ENCODE assay signal across 12 cellular contexts in genomic region chr5:2756764-2757163, GRCh38. TPM values are rescaled to one million over a fixed set of nuclear protein-coding genes. Genes with fewer than 3 reads are reported as not detected.
DNase-seq lines count a peak whose midpoint lies in the region; ATAC-seq, FAIRE-seq and TF ChIP-seq lines count a peak whose summit lies in the region.
"Had no signal": no experiment of that assay in that cellular context is flagged by ENCODE, and none has a peak within 500 bp of the region (broad histone marks: within the 10 kb centered on the region; RNA-seq: fewer than 3 reads in every experiment).

No MANE protein-coding gene starts in this region.

- no peak overlapping the region for H3K23ac ChIP-seq in H1 (ENCODE audit: insufficient read length)

- H3K4me1 ChIP-seq in heart left ventricle: peaks cover 0 to 36% (median 11%) of the 10 kb centered on the region in 12 donors
- H3K4me1 ChIP-seq in H1 (replicated peaks in 1 of 4; ENCODE audit: control insufficient read depth in 3 of 4, insufficient read depth in 4 of 4, low read length in 3 of 4): peaks cover 0 to 23% (median 11%) of the 10 kb centered on the region in 4 experiments; a peak in 6 of 7 replicates
- H3K4me1 ChIP-seq in CD8-positive, alpha-beta memory T cell (ENCODE audit: insufficient read depth, low read length): no peaks in the 10 kb centered on the region

- 1 to 5% (median 2%) methylated on average over 30 to 32 of the region's 32 CpGs for WGBS in heart left ventricle, 4 donors
- WGBS in H1 (ENCODE audit: extremely low coverage in 1 of 2, insufficient coverage in 1 of 2, insufficient read length in 1 of 2, insufficient replicate concordance in 2 of 2, low coverage in 1 of 2, low lambda C conversion rate in 2 of 2, missing lambda C conversion rate in 1 of 2), 2 experiments: 1% methylated on average over 32 of the region's 32 CpGs; no CpG with 5 or more reads in 1 of the 2 experiments

- H3K36me3 ChIP-seq in heart left ventricle: no peaks in the 10 kb centered on the region
- H3K36me3 ChIP-seq in H1 (ENCODE audit: control insufficient read depth in 2 of 4, insufficient read depth in 4 of 4, low read length in 3 of 4): no peaks in the 10 kb centered on the region
- H3K36me3 ChIP-seq in CD8-positive, alpha-beta memory T cell (ENCODE audit: insufficient read depth, low read length): no peaks in the 10 kb centered on the region

- H3K4me3 ChIP-seq in heart left ventricle (peak overlapping the region; percentile 11 to 51 (median 41)), H1 (ENCODE audit: extremely low read depth in 1 of 4, insufficient read depth in 2 of 4, low read depth in 3 of 4, low read length in 4 of 4) (peak overlapping the region; percentile 59 to 86 (median 76))
- no peak overlapping the region for H3K4me3 ChIP-seq in CD8-positive, alpha-beta memory T cell (ENCODE audit: low read length)

- H3K56ac ChIP-seq in H1 (replicated peaks; ENCODE audit: insufficient read length, low read depth, low read length): no peak overlapping the region

- H4K91ac ChIP-seq in H1 (replicated peaks; ENCODE audit: insufficient read length, low read length): no peak overlapping the region

- no peak for TF ChIP-seq EP300 in H1 (IDR thresholded peaks at IDR 0.05; ENCODE audit: borderline replicate concordance in 1 of 2, low read depth in 2 of 2, low read length in 2 of 2)

- H3K4ac ChIP-seq in H1 (replicated peaks; ENCODE audit: insufficient read length, low read depth, low read length): no peak overlapping the region

- CTCF ChIA-PET in H1 (lab: Charles Lee; ENCODE audit: partially characterized antibody): interaction anchor here (0.6 to 3.3 kb wide), 6 partner anchors 25 to 340 kb away, joined by 3 to 17 read pairs (median 4); no protein-coding TSS in a partner anchor
- CTCF ChIA-PET in CD8-positive, alpha-beta memory T cell (lab: Charles Lee): no interaction called here

- TF ChIP-seq RAD21 in H1 (IDR thresholded peaks at IDR 0.05 in 1 of 2, conservative IDR thresholded peaks at IDR 0.05 in 1 of 2; ENCODE audit: low read depth in 2 of 2, low read length in 2 of 2): peak in 1 of 2 experiments; percentile 32; a peak in 2 of 4 replicates

- ATAC-seq in heart left ventricle (no peak), left ventricle myocardium superior (no peak)

- intact Hi-C loops in heart left ventricle (cut with DNase I): loop anchor here in 3 of 10 donors (10.0 kb wide), 2 partner anchors 838 to 848 kb away; partner anchors contain the start of gene IRX1 (in 1 of the 3)
- intact Hi-C loops in left ventricle myocardium superior (cut with micrococcal nuclease): no loop called here

- H2BK15ac ChIP-seq in H1 (ENCODE audit: low read length): no peak overlapping the region

- no peak overlapping the region for H3K14ac ChIP-seq in H1 (ENCODE audit: insufficient read length)

- H3K27me3 ChIP-seq in heart left ventricle: peaks cover 27 to 99% (median 85%) of the 10 kb centered on the region in 9 donors
- peaks cover 12 to 58% (median 38%) of the 10 kb centered on the region in 4 experiments for H3K27me3 ChIP-seq in H1 (replicated peaks in 1 of 4; ENCODE audit: control insufficient read depth in 3 of 4, extremely low read depth in 1 of 4, insufficient read depth in 3 of 4, low read length in 3 of 4)
- no peaks in the 10 kb centered on the region for H3K27me3 ChIP-seq in CD8-positive, alpha-beta memory T cell (ENCODE audit: insufficient read depth, low read length, poor library complexity, severe bottlenecking)

- H3K27ac ChIP-seq in heart left ventricle (no peak overlapping the region), H1 (ENCODE audit: low read depth, low read length) (no peak overlapping the region)
- H3K27ac ChIP-seq in CD8-positive, alpha-beta memory T cell (ENCODE audit: low read depth, low read length): no peak overlapping the region
- H3K27ac ChIP-seq: HL-60 had no signal

- H3K27me3 Mint-ChIP-seq in mesothelial cell of epicardium (ENCODE audit: low read depth): peaks cover 68% of the 10 kb centered on the region
- H3K27me3 Mint-ChIP-seq in CD8-positive, alpha-beta memory T cell: peaks cover 43 to 54% of the 10 kb centered on the region in 2 donors

- peaks cover 31% of the 10 kb centered on the region; the same call in 1 of the 2 replicates for H3K23me2 ChIP-seq in H1 (ENCODE audit: low read depth, low read length)

- H3K9ac ChIP-seq in H1 (replicated peaks in 1 of 4; ENCODE audit: extremely low read depth in 1 of 4, low read depth in 3 of 4, low read length in 3 of 4): peak overlapping the region in 3 of 4 experiments; percentile 36 to 52 (median 38); a peak in 4 of 7 replicates

- H3K18ac ChIP-seq in H1 (ENCODE audit: extremely low read depth, low read length): peak overlapping the region; percentile 98; the same call in 1 of the 2 replicates

- DNase-seq in heart left ventricle: no peak
- no peak for DNase-seq in left ventricle myocardium superior
- no peak for DNase-seq in H1 (ENCODE audit: low read depth in 1 of 2, low spot score in 2 of 2)
- peak in 1 of 2 experiments; percentile 60 for DNase-seq in mesothelial cell of epicardium (ENCODE audit: low spot score in 2 of 2, unreplicated experiment in 2 of 2)
- no peak for DNase-seq in urothelium cell line (ENCODE audit: low spot score)
- DNase-seq in NCI-H2171 (lab: John Stamatoyannopoulos, UW): no peak
- no peak for DNase-seq in CD8-positive, alpha-beta memory T cell
- no peak for DNase-seq in RCC 7860 (ENCODE audit: low spot score)
- DNase-seq: naive B cell, NCI-H187 treated with DMSO at 0.1 percent for 48 hours had no signal

- TF ChIP-seq CTCF in heart left ventricle (IDR thresholded peaks at IDR 0.05) (no peak), H1 (IDR thresholded peaks at IDR 0.05; ENCODE audit: control extremely low read depth in 1 of 3, insufficient read depth in 1 of 3, low read depth in 1 of 3, low read length in 3 of 3) (peak in 1 of 3 experiments; percentile 9; a peak in 1 of 4 replicates), mesothelial cell of epicardium (IDR thresholded peaks at IDR 0.05; ENCODE audit: unreplicated experiment) (no peak)

- no peak overlapping the region for H2BK5ac ChIP-seq in H1 (ENCODE audit: low read depth, low read length)

- no peaks in the 10 kb centered on the region for H3K79me1 ChIP-seq in H1 (ENCODE audit: low read depth, low read length)

- H2BK12ac ChIP-seq in H1 (ENCODE audit: low read depth, low read length): no peak overlapping the region

- POLR2A ChIA-PET in H1 (lab: Charles Lee; ENCODE audit: partially characterized antibody): interaction anchor here (0.8 to 1.9 kb wide), 7 partner anchors 8 to 345 kb away, joined by 3 to 7 read pairs (median 4); no protein-coding TSS in a partner anchor
- POLR2A ChIA-PET in CD8-positive, alpha-beta memory T cell (lab: Charles Lee): no interaction called here

- no peak overlapping the region for H2BK120ac ChIP-seq in H1 (replicated peaks; ENCODE audit: low read depth, low read length)

- no peaks in the 10 kb centered on the region for H3K9me3 Mint-ChIP-seq in mesothelial cell of epicardium
- H3K9me3 Mint-ChIP-seq in CD8-positive, alpha-beta memory T cell: peaks cover 0 to 20% (median 3%) of the 10 kb centered on the region in 5 donors

- peak overlapping the region; percentile 79 for H4K5ac ChIP-seq in H1 (ENCODE audit: insufficient read length, low read depth, low read length)

- peak overlapping the region; percentile 84 for H3K27ac Mint-ChIP-seq in mesothelial cell of epicardium
- no peak overlapping the region for H3K27ac Mint-ChIP-seq in CD8-positive, alpha-beta memory T cell
- H3K27ac Mint-ChIP-seq: naive B cell had no signal

- H2AFZ ChIP-seq in H1 (ENCODE audit: low read length): no peak overlapping the region

- no peaks in the 10 kb centered on the region for H3K36me3 Mint-ChIP-seq in mesothelial cell of epicardium
- no peaks in the 10 kb centered on the region for H3K36me3 Mint-ChIP-seq in CD8-positive, alpha-beta memory T cell

- H3K9me3 ChIP-seq in heart left ventricle (no peaks in the 10 kb centered on the region), H1 (ENCODE audit: insufficient read depth in 2 of 2, low read depth in 1 of 2, low read length in 1 of 2) (peaks cover 5 to 10% of the 10 kb centered on the region in 2 experiments; a peak in 2 of 4 replicates)
- H3K9me3 ChIP-seq in CD8-positive, alpha-beta memory T cell (ENCODE audit: low read length): no peaks in the 10 kb centered on the region

- peaks cover 0 to 7% of the 10 kb centered on the region in 2 experiments for H4K20me1 ChIP-seq in H1 (replicated peaks in 1 of 2; ENCODE audit: control insufficient read depth in 1 of 2, insufficient read depth in 2 of 2, low read length in 2 of 2)

- H2AK5ac ChIP-seq in H1 (ENCODE audit: low read depth, low read length): no peak overlapping the region

- H3K4me1 Mint-ChIP-seq in mesothelial cell of epicardium: peaks cover 48% of the 10 kb centered on the region
- H3K4me1 Mint-ChIP-seq in CD8-positive, alpha-beta memory T cell: peaks cover 4 to 9% (median 4%) of the 10 kb centered on the region in 3 donors

- no peak for TF ChIP-seq POLR2A in heart left ventricle (IDR thresholded peaks at IDR 0.05)
- TF ChIP-seq POLR2A in H1 (IDR thresholded peaks at IDR 0.05; ENCODE audit: control extremely low read depth in 1 of 2, low read depth in 2 of 2, low read length in 2 of 2): no peak

- no peak for FAIRE-seq in H1 (lab: Jason Lieb, UNC)
- FAIRE-seq in urothelium cell line (lab: Jason Lieb, UNC): peak; percentile 37
- no peak for FAIRE-seq in RCC 7860 (lab: Jason Lieb, UNC)
- FAIRE-seq: endometrium had no signal

- peak overlapping the region; percentile 77 for H3K4me3 Mint-ChIP-seq in mesothelial cell of epicardium
- H3K4me3 Mint-ChIP-seq in CD8-positive, alpha-beta memory T cell: no peak overlapping the region

- peak overlapping the region; percentile 93 to 96 for H3K4me2 ChIP-seq in H1 (ENCODE audit: insufficient read depth in 1 of 2, low read depth in 2 of 2, low read length in 2 of 2)

- peaks cover 0 to 5% of the 10 kb centered on the region in 2 experiments; a peak in 1 of 4 replicates for H3K79me2 ChIP-seq in H1 (ENCODE audit: control insufficient read depth in 1 of 2, insufficient read depth in 2 of 2, low read length in 2 of 2)

- peak overlapping the region; percentile 87 for H4K8ac ChIP-seq in H1 (ENCODE audit: extremely low read depth, insufficient read depth, low read length)

- no peak overlapping the region for H2BK20ac ChIP-seq in H1 (ENCODE audit: low read length)

RNA-seq across cellular contexts. Expression of gene IRX2, which starts 5.3 kb away (rescaled TPM):
- 1 to 10 TPM in 2 of 9 donors, under 1 TPM in 7; 0.17 to 3.7 (median 0.56) TPM for total RNA-seq in heart left ventricle
- 1 to 10 TPM; 1.3 to 2.7 TPM for polyA plus RNA-seq in heart left ventricle
- 3.1 TPM for total RNA-seq in left ventricle myocardium superior
- total RNA-seq in H1 (2021; fragmentation: NEBNext Ultra II Directional; extraction: Animal tissue kit (Norgen Biotek cat#: 25700)): 40.4 and 47.5 TPM in 2 replicates
- polyA plus RNA-seq in H1 (2011; rRNA removed): 23.4 and 39.6 TPM in 2 replicates
- polyA plus RNA-seq in H1 (2011; cell fraction: cytosol; rRNA removed): 51.8 TPM
- polyA plus RNA-seq in H1 (2011; cell fraction: nucleus; rRNA removed): 75.4 TPM
- 32.1 to 35.9 TPM (median 35.0 TPM) in 4 replicates for polyA plus RNA-seq in H1 (2012, experiment 1 of 2)
- 16.8 TPM for polyA plus RNA-seq in H1 (2012, experiment 2 of 2)
- polyA plus RNA-seq in H1 (2013, experiment 1 of 2): 9.2 TPM
- polyA plus RNA-seq in H1 (2013, experiment 2 of 2): 8.2 TPM
- polyA minus RNA-seq in H1 (2011; rRNA and poly(A)+ RNA removed): 7.6 and 12.7 TPM in 2 replicates
- polyA minus RNA-seq in H1 (2011; cell fraction: cytosol; rRNA and poly(A)+ RNA removed): 44.1 TPM
- 57.0 TPM for polyA minus RNA-seq in H1 (2011; cell fraction: nucleus; rRNA and poly(A)+ RNA removed)
- 30.3 to 32.6 TPM (median 30.7 TPM) in 3 replicates for total RNA-seq in mesothelial cell of epicardium
- total RNA-seq in CD8-positive, alpha-beta memory T cell: not detected
- not detected for polyA plus RNA-seq in CD8-positive, alpha-beta memory T cell
